18 cellular contexts compared by ENCODE assay signal in the genomic region with DNA sequence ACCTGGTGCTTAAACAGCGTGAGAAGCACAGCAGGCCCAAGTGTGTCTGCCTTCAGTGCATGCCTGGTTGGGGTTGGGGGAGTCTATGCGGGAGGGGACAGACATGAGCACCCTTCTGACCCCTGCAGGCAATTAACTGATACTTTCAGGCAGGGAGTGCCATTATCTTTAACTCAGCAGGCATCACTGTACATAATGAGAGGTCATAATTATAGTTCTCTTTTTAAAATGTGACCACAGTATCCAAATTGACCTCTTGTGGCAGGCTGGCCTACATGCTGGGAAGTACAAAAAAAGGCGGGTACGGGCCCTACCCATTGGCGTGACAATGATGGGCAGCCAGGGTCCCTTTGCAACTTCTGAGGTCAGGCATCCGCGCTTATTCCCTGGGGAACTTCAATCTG.
DNase-seq lines count a peak whose midpoint lies in the region; ATAC-seq and TF ChIP-seq lines count a peak whose summit lies in the region.
"Had no signal": no experiment of that assay in that cellular context is flagged by ENCODE, and none has a peak within 500 bp of the region (broad histone marks: within the 10 kb centered on the region; RNA-seq: fewer than 3 reads in every experiment).

No MANE protein-coding gene starts in this region.

- peaks cover 13% of the 10 kb centered on the region for H3K79me1 ChIP-seq in mesendoderm (ENCODE audit: low read length)

- peaks cover 60% of the 10 kb centered on the region for H3K4me1 Mint-ChIP-seq in CD8-positive, alpha-beta T cell (ENCODE audit: low read depth)
- peaks cover 23 to 49% (median 33%) of the 10 kb centered on the region in 4 donors for H3K4me1 Mint-ChIP-seq in CD4-positive, alpha-beta memory T cell

- TF ChIP-seq CTCF in RWPE2 (IDR thresholded peaks at IDR 0.05; ENCODE audit: poor library complexity, severe bottlenecking) = no peak
- no peak for TF ChIP-seq CTCF in CD8-positive, alpha-beta T cell (IDR thresholded peaks at IDR 0.05)
- TF ChIP-seq CTCF in BE2C (IDR thresholded peaks at IDR 0.05; ENCODE audit: low read depth, low read length) = no peak; the same call in 1 of the 2 replicates

- H3K4me3 ChIP-seq in RWPE2 (ENCODE audit: severe bottlenecking) (no peak overlapping the region), mesendoderm (ENCODE audit: low read length) (no peak overlapping the region), BE2C (ENCODE audit: low read depth, low read length) (no peak overlapping the region)
- no peak overlapping the region for H3K4me3 ChIP-seq in CD8-positive, alpha-beta T cell (ENCODE audit: low read depth, low read length)
- H3K4me3 ChIP-seq in CD4-positive, alpha-beta memory T cell (ENCODE audit: low read length in 2 of 2) = no peak overlapping the region
- H3K4me3 ChIP-seq: coronary artery, esophagus muscularis mucosa, GM23248, left ventricle myocardium inferior, SJCRH30, thoracic aorta had no signal

- no peak overlapping the region for H3K9ac ChIP-seq in mesendoderm (ENCODE audit: low read length)
- H3K9ac ChIP-seq: GM23248 had no signal

- intact Hi-C loops in CD8-positive, alpha-beta T cell (cut with DNase I, micrococcal nuclease) = no loop called here
- intact Hi-C loops in sciatic nerve (cut with DNase I) = no loop called here
- intact Hi-C loops in CD4-positive, alpha-beta memory T cell (cut with micrococcal nuclease) = no loop called here

- no peak overlapping the region for H3K4me2 ChIP-seq in mesendoderm (ENCODE audit: low read length)

- no peaks in the 10 kb centered on the region for H3K9me3 ChIP-seq in RWPE2 (ENCODE audit: severe bottlenecking)
- H3K9me3 ChIP-seq in CD8-positive, alpha-beta T cell (ENCODE audit: low read length) = no peaks in the 10 kb centered on the region
- no peaks in the 10 kb centered on the region for H3K9me3 ChIP-seq in BE2C
- no peaks in the 10 kb centered on the region for H3K9me3 ChIP-seq in CD4-positive, alpha-beta memory T cell (ENCODE audit: control insufficient read depth in 1 of 2, low read length in 2 of 2)
- H3K9me3 ChIP-seq: esophagus muscularis mucosa, left ventricle myocardium inferior, SJCRH30, thoracic aorta had no signal

- H3K27ac Mint-ChIP-seq in CD8-positive, alpha-beta T cell = no peak overlapping the region
- peak overlapping the region in 2 of 7 donors; percentile 26 to 50 for H3K27ac Mint-ChIP-seq in CD4-positive, alpha-beta memory T cell

- H3K56ac ChIP-seq in mesendoderm (ENCODE audit: low read length) = no peak overlapping the region

- no peak overlapping the region for H2BK120ac ChIP-seq in mesendoderm (ENCODE audit: low read depth, low read length)

- no peak overlapping the region for H3K23ac ChIP-seq in mesendoderm (ENCODE audit: low read length)

- H2AK5ac ChIP-seq in mesendoderm (ENCODE audit: low read length) = no peak overlapping the region

- H3K27ac ChIP-seq in RWPE2 (ENCODE audit: poor library complexity, severe bottlenecking) (no peak overlapping the region), mesendoderm (ENCODE audit: low read depth, low read length) (no peak overlapping the region)
- no peak overlapping the region for H3K27ac ChIP-seq in CD8-positive, alpha-beta T cell (ENCODE audit: low read depth, low read length)
- H3K27ac ChIP-seq in CD4-positive, alpha-beta memory T cell (ENCODE audit: low read depth, low read length) = no peak overlapping the region
- H3K27ac ChIP-seq: coronary artery, esophagus muscularis mucosa, GM23248, left ventricle myocardium inferior, SJCRH30, thoracic aorta had no signal

- no peak overlapping the region for H3K4ac ChIP-seq in mesendoderm (ENCODE audit: low read depth, low read length)

- H3K4me1 ChIP-seq in RWPE2 (ENCODE audit: insufficient read depth, poor library complexity, severe bottlenecking) (no peaks in the 10 kb centered on the region), mesendoderm (ENCODE audit: control insufficient read depth, low read depth, low read length) (peaks cover 7% of the 10 kb centered on the region), BE2C (peaks cover 33% of the 10 kb centered on the region)
- H3K4me1 ChIP-seq in CD8-positive, alpha-beta T cell (ENCODE audit: insufficient read depth, low read length) = peaks cover 16% of the 10 kb centered on the region
- H3K4me1 ChIP-seq in CD4-positive, alpha-beta memory T cell (ENCODE audit: insufficient read depth, low read length) = peaks cover 10% of the 10 kb centered on the region
- H3K4me1 ChIP-seq: SJCRH30 had no signal

- no peak overlapping the region for H2BK15ac ChIP-seq in mesendoderm (replicated peaks; ENCODE audit: low read depth)

- peaks cover 35% of the 10 kb centered on the region for H3K36me3 Mint-ChIP-seq in CD8-positive, alpha-beta T cell
- H3K36me3 Mint-ChIP-seq in CD4-positive, alpha-beta memory T cell = peaks cover 8 to 32% of the 10 kb centered on the region in 2 donors

- H3K4me3 Mint-ChIP-seq in CD8-positive, alpha-beta T cell = no peak overlapping the region
- H3K4me3 Mint-ChIP-seq in CD4-positive, alpha-beta memory T cell = no peak overlapping the region
- H3K4me3 Mint-ChIP-seq: naive thymus-derived CD8-positive, alpha-beta T cell had no signal

- H3K18ac ChIP-seq in mesendoderm (ENCODE audit: low read length) = no peak overlapping the region

- no peaks in the 10 kb centered on the region for H3K36me3 ChIP-seq in RWPE2 (ENCODE audit: low read depth)
- H3K36me3 ChIP-seq in mesendoderm (ENCODE audit: control insufficient read depth, insufficient read depth, low read length) = no peaks in the 10 kb centered on the region
- no peaks in the 10 kb centered on the region for H3K36me3 ChIP-seq in CD8-positive, alpha-beta T cell (ENCODE audit: insufficient read depth, low read length)
- no peaks in the 10 kb centered on the region; the same call in 1 of the 2 replicates for H3K36me3 ChIP-seq in BE2C
- no peaks in the 10 kb centered on the region for H3K36me3 ChIP-seq in CD4-positive, alpha-beta memory T cell (ENCODE audit: insufficient read depth, low read length)
- H3K36me3 ChIP-seq: esophagus muscularis mucosa, SJCRH30, thoracic aorta had no signal

- CTCF ChIA-PET in CD8-positive, alpha-beta T cell (lab: Charles Lee) = interaction anchor here (1.1 kb wide), 1 partner anchor 20 kb away, joined by 3 read pairs; no protein-coding TSS in a partner anchor
- CTCF ChIA-PET in CD4-positive, alpha-beta memory T cell (lab: Charles Lee; ENCODE audit: partially characterized antibody) = no interaction called here

- H3K79me2 ChIP-seq in mesendoderm (ENCODE audit: control insufficient read depth, insufficient read depth, low read length) = peaks cover 3% of the 10 kb centered on the region

- peak; percentile 52 for DNase-seq in MV-4-11 (lab: John Stamatoyannopoulos, UW)
- DNase-seq in RWPE2 (ENCODE audit: low spot score) = no peak
- peak; percentile 59 for DNase-seq in mesendoderm
- no peak for DNase-seq in CD8-positive, alpha-beta T cell
- DNase-seq in BE2C = no peak
- DNase-seq in sciatic nerve (ENCODE audit: low spot score) = no peak
- no peak for DNase-seq in CD4-positive, alpha-beta memory T cell
- DNase-seq: activated gamma-delta T cell; AML-193; GM23248; left ventricle myocardium inferior; naive thymus-derived CD8-positive, alpha-beta T cell; NCI-H187 treated with DMSO at 0.1 percent for 48 hours; SJCRH30 had no signal

- H3K27me3 ChIP-seq in RWPE2 (ENCODE audit: insufficient read depth, poor library complexity, severe bottlenecking) = no peaks in the 10 kb centered on the region
- no peaks in the 10 kb centered on the region for H3K27me3 ChIP-seq in mesendoderm (ENCODE audit: insufficient read depth, low read length, poor library complexity)
- H3K27me3 ChIP-seq in CD8-positive, alpha-beta T cell (ENCODE audit: insufficient read depth, low read length) = no peaks in the 10 kb centered on the region
- no peaks in the 10 kb centered on the region for H3K27me3 ChIP-seq in BE2C
- no peaks in the 10 kb centered on the region for H3K27me3 ChIP-seq in CD4-positive, alpha-beta memory T cell (ENCODE audit: insufficient read depth, low read length)
- H3K27me3 ChIP-seq: esophagus muscularis mucosa, SJCRH30 had no signal

- H2BK5ac ChIP-seq in mesendoderm (ENCODE audit: low read length) = no peak overlapping the region

- no peak overlapping the region for H4K5ac ChIP-seq in mesendoderm (ENCODE audit: low read length)

- H3K9me3 Mint-ChIP-seq in CD8-positive, alpha-beta T cell = no peaks in the 10 kb centered on the region
- H3K9me3 Mint-ChIP-seq in CD4-positive, alpha-beta memory T cell = no peaks in the 10 kb centered on the region
- H3K9me3 Mint-ChIP-seq: naive thymus-derived CD8-positive, alpha-beta T cell had no signal

- no peak overlapping the region for H4K8ac ChIP-seq in mesendoderm (ENCODE audit: low read depth, low read length)

- no peaks in the 10 kb centered on the region for H3K27me3 Mint-ChIP-seq in CD8-positive, alpha-beta T cell (ENCODE audit: low read depth)
- no peaks in the 10 kb centered on the region for H3K27me3 Mint-ChIP-seq in CD4-positive, alpha-beta memory T cell
- H3K27me3 Mint-ChIP-seq: naive thymus-derived CD8-positive, alpha-beta T cell had no signal

- POLR2A ChIA-PET in CD8-positive, alpha-beta T cell (lab: Charles Lee) = interaction anchor here (0.5 kb wide), 1 partner anchor 468 kb away, joined by 3 read pairs; no protein-coding TSS in a partner anchor
- POLR2A ChIA-PET in CD4-positive, alpha-beta memory T cell (lab: Charles Lee; ENCODE audit: partially characterized antibody) = no interaction called here

- ATAC-seq in GM18520 (IDR thresholded peaks at IDR 0.05; ENCODE audit: unreplicated experiment) = peak; percentile 45
- ATAC-seq in RWPE2 (ENCODE audit: low read depth) = peak; percentile 12; the same call in 1 of the 3 replicates
- no peak for ATAC-seq in CD8-positive, alpha-beta T cell
- no peak for ATAC-seq in sciatic nerve
- ATAC-seq: naive thymus-derived CD8-positive, alpha-beta T cell had no signal

- no CpG with 5 or more reads among the region's 7 CpGs for WGBS in mesendoderm (ENCODE audit: extremely low coverage, insufficient coverage, low lambda C conversion rate)

Comparison
In these comparisons a context has a peak if more than half of its experiments do, and no peak if none do; other contexts are left out.
1. ATAC-seq: peak in GM18520 (single experiment) and RWPE2 (single experiment); none in CD8-positive, alpha-beta T cell (single experiment) and sciatic nerve (single experiment).
2. DNase-seq: peak in MV-4-11 (single experiment) and mesendoderm (single experiment); none in RWPE2 (single experiment), CD8-positive, alpha-beta T cell (0 of 7), BE2C (single experiment), sciatic nerve (single experiment) and CD4-positive, alpha-beta memory T cell (0 of 5).